Comparison of ENCODE assay signal across 15 cellular contexts in the genomic region with DNA sequence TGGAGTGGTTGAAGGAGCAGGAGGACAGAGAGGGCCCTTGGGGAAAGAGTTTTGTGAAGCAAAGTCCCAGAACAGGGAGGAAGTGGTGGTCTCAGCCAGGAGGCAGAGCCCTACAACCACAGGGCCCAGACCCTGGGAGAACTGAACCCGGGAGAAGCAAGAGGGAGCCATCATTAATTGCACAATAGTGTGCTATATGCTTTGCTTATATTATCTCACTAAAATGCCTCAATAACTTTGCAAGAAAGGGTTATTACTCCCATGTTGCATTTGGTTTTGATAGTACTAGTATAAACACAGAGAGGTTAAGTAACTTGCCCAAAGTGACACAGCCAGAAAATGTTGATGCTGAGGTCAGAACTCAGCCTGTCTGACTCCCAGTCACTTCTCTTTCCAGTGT.
"Had no signal": no experiment of that assay in that cellular context is flagged by ENCODE, and none has a peak within 500 bp of the region (broad histone marks: within the 10 kb centered on the region; RNA-seq: fewer than 3 reads in every experiment).

No MANE protein-coding gene starts in this region.

- ATAC-seq: gastroesophageal sphincter had no signal

- H3K4me3 ChIP-seq: esophagus squamous epithelium, gastroesophageal sphincter, left ventricle myocardium inferior, lower lobe of right lung had no signal

- H3K4me3 Mint-ChIP-seq: naive B cell, nephron, type B pancreatic cell had no signal

- H3K27me3 Mint-ChIP-seq: naive B cell had no signal

- H3K9me3 ChIP-seq: esophagus squamous epithelium, gastroesophageal sphincter, left ventricle myocardium inferior, lower lobe of right lung had no signal

- H3K27ac Mint-ChIP-seq: type B pancreatic cell had no signal

- H3K36me3 Mint-ChIP-seq: naive B cell, type B pancreatic cell had no signal

- H3K27ac ChIP-seq: esophagus squamous epithelium, gastroesophageal sphincter, left ventricle myocardium inferior, lower lobe of right lung had no signal

- H3K36me3 ChIP-seq: esophagus squamous epithelium, gastroesophageal sphincter, left ventricle myocardium inferior, lower lobe of right lung had no signal

- H3K4me1 ChIP-seq: lower lobe of right lung had no signal

- DNase-seq: effector memory CD4-positive, alpha-beta T cell; esophagus squamous epithelium; foreskin fibroblast; glutamatergic neuron; left cardiac atrium; left ventricle myocardium inferior; lower lobe of right lung; naive B cell; right cardiac atrium; small intestine; stimulated activated CD4-positive, alpha-beta T cell treated with anti-CD3 and anti-CD28 coated beads, Interleukin-12 subunit alpha, Interleukin-12 subunit beta, amount 100 ng/mL, for 4 hours; stimulated activated naive CD4-positive, alpha-beta T cell treated with Interleukin-2 at 50 U/mL for 16 hours had no signal

- H3K9me3 Mint-ChIP-seq: naive B cell, nephron, type B pancreatic cell had no signal
